ENCODE assay signal across 8 cellular contexts in genomic region chr19:912181-913079, GRCh38. TPM values are rescaled to one million over a fixed set of nuclear protein-coding genes. Genes with fewer than 3 reads are reported as not detected.
DNase-seq lines count a peak whose midpoint lies in the region; ATAC-seq lines count a peak whose summit lies in the region.

No MANE protein-coding gene starts in this region.

- H3K27ac Mint-ChIP-seq in activated naive CD4-positive, alpha-beta T cell treated with anti-CD3 and anti-CD28 coated beads, Interleukin-2, amount 50 U/mL, for 72 hours: peak overlapping the region in 1 of 2 donors; percentile 87
- H3K27ac Mint-ChIP-seq in activated CD4-positive, alpha-beta memory T cell treated with anti-CD3 and anti-CD28 coated beads for 36 hours: peak overlapping the region; percentile 82

- no peaks in the 10 kb centered on the region for H3K27me3 Mint-ChIP-seq in activated CD4-positive, alpha-beta memory T cell treated with anti-CD3 and anti-CD28 coated beads for 36 hours

- POLR2A ChIA-PET in activated CD4-positive, alpha-beta memory T cell treated with anti-CD3 and anti-CD28 coated beads for 36 hours (lab: Charles Lee): interaction anchor here (1.9 kb wide), 1 partner anchor 19 kb away, joined by 5 read pairs; the partner anchor contains the start of genes MED16 and RNU6-9

- H3K9me3 Mint-ChIP-seq in activated naive CD4-positive, alpha-beta T cell treated with anti-CD3 and anti-CD28 coated beads, Interleukin-2, amount 50 U/mL, for 72 hours: no peaks in the 10 kb centered on the region
- no peaks in the 10 kb centered on the region for H3K9me3 Mint-ChIP-seq in activated CD4-positive, alpha-beta memory T cell treated with anti-CD3 and anti-CD28 coated beads for 36 hours

- H3K4me1 Mint-ChIP-seq in activated CD4-positive, alpha-beta memory T cell treated with anti-CD3 and anti-CD28 coated beads for 36 hours (ENCODE audit: low read depth): peaks cover 37% of the 10 kb centered on the region

- H3K9me3 ChIP-seq in skeletal muscle tissue (ENCODE audit: control insufficient read depth in 3 of 3, low read length in 3 of 3): no peaks in the 10 kb centered on the region

- peaks cover 7% of the 10 kb centered on the region in 3 donors for H3K4me1 ChIP-seq in skeletal muscle tissue (ENCODE audit: control insufficient read depth in 3 of 3, insufficient read depth in 3 of 3, low read length in 3 of 3)

- no peaks in the 10 kb centered on the region for H3K36me3 ChIP-seq in skeletal muscle tissue (ENCODE audit: control insufficient read depth in 3 of 3, insufficient read depth in 3 of 3, low read length in 3 of 3)

- DNase-seq in activated naive CD4-positive, alpha-beta T cell treated with Interleukin-2 at 50 U/mL for 16 hours: peak; percentile 30
- DNase-seq in activated naive CD4-positive, alpha-beta T cell treated with anti-CD3 and anti-CD28 coated beads, Interleukin-2, amount 50 U/mL, for 72 hours (ENCODE audit: low spot score in 2 of 2): no peak
- no peak for DNase-seq in activated CD4-positive, alpha-beta memory T cell treated with anti-CD3 and anti-CD28 coated beads for 36 hours
- DNase-seq in germinal center (ENCODE audit: low spot score) (peak; percentile 55), NCI-H2107 treated with DMSO at 0.1 percent for 48 hours (lab: John Stamatoyannopoulos, UW; ENCODE audit: unreplicated experiment) (no peak)

- CTCF ChIA-PET in activated CD4-positive, alpha-beta memory T cell treated with anti-CD3 and anti-CD28 coated beads for 36 hours (lab: Charles Lee): interaction anchor here (1.5 kb wide), 1 partner anchor 49 kb away, joined by 6 read pairs; no protein-coding TSS in a partner anchor

- intact Hi-C loops in activated CD4-positive, alpha-beta memory T cell treated with anti-CD3 and anti-CD28 coated beads for 36 hours (cut with micrococcal nuclease): loop anchor here (10.0 kb wide), 1 partner anchor 248 kb away; the partner anchor contains the start of gene RNF126

- H3K36me3 Mint-ChIP-seq in activated naive CD4-positive, alpha-beta T cell treated with anti-CD3 and anti-CD28 coated beads, Interleukin-2, amount 50 U/mL, for 72 hours: peaks cover 0 to 9% of the 10 kb centered on the region in 2 donors
- H3K36me3 Mint-ChIP-seq in activated CD4-positive, alpha-beta memory T cell treated with anti-CD3 and anti-CD28 coated beads for 36 hours: peaks cover 5% of the 10 kb centered on the region

- peaks cover 3 to 9% (median 8%) of the 10 kb centered on the region in 3 donors for H3K27me3 ChIP-seq in skeletal muscle tissue (ENCODE audit: control insufficient read depth in 3 of 3, insufficient read depth in 3 of 3, low read length in 3 of 3)

- H3K9ac ChIP-seq in skeletal muscle tissue (ENCODE audit: low read depth in 1 of 3, low read length in 3 of 3): peak overlapping the region; percentile 57 to 81 (median 59)

- H3K4me3 Mint-ChIP-seq in activated CD4-positive, alpha-beta memory T cell treated with anti-CD3 and anti-CD28 coated beads for 36 hours: peak overlapping the region; percentile 77

- ATAC-seq in activated naive CD4-positive, alpha-beta T cell treated with anti-CD3 and anti-CD28 coated beads, Interleukin-2, amount 50 U/mL, for 72 hours: no peak
- ATAC-seq in HG02884 (IDR thresholded peaks at IDR 0.05; ENCODE audit: unreplicated experiment) (no peak), HG03354 (IDR thresholded peaks at IDR 0.05; ENCODE audit: poor library complexity, severe bottlenecking, unreplicated experiment) (no peak)

- peak overlapping the region; percentile 72 to 80 (median 78) for H3K4me3 ChIP-seq in skeletal muscle tissue (ENCODE audit: low read length in 3 of 3)

- peak overlapping the region; percentile 68 for H3K27ac ChIP-seq in skeletal muscle tissue (ENCODE audit: low read depth, low read length)

RNA-seq across cellular contexts. Expression of gene R3HDM4, which starts 0.6 kb away (rescaled TPM):
- 100 to 1,000 TPM in 1 of 2 donors, 10 to 100 TPM in 1; 98.3 to 102 TPM for total RNA-seq in activated naive CD4-positive, alpha-beta T cell treated with anti-CD3 and anti-CD28 coated beads, Interleukin-2, amount 50 U/mL, for 72 hours
- 10 to 100 TPM; 80.4 to 81.4 TPM for total RNA-seq in activated CD4-positive, alpha-beta memory T cell treated with anti-CD3 and anti-CD28 coated beads for 36 hours
- total RNA-seq in skeletal muscle tissue: 30.8 TPM

RNA-seq across cellular contexts. Expression of gene KISS1R, which starts 4.7 kb away (rescaled TPM):
- 10 to 100 TPM; 10.9 to 32.4 TPM for total RNA-seq in activated naive CD4-positive, alpha-beta T cell treated with anti-CD3 and anti-CD28 coated beads, Interleukin-2, amount 50 U/mL, for 72 hours
- 10 to 100 TPM in 1 of 2 experiments, 1 to 10 TPM in 1; 9.9 to 10.6 TPM for total RNA-seq in activated CD4-positive, alpha-beta memory T cell treated with anti-CD3 and anti-CD28 coated beads for 36 hours
- total RNA-seq in skeletal muscle tissue: not detected

RNA-seq across cellular contexts. Expression of gene ARID3A, which starts 13.4 kb away (rescaled TPM):
- 10 to 100 TPM; 22.4 to 35.7 TPM for total RNA-seq in activated naive CD4-positive, alpha-beta T cell treated with anti-CD3 and anti-CD28 coated beads, Interleukin-2, amount 50 U/mL, for 72 hours
- 10 to 100 TPM; 28.5 to 30.6 TPM for total RNA-seq in activated CD4-positive, alpha-beta memory T cell treated with anti-CD3 and anti-CD28 coated beads for 36 hours
- 2.6 TPM for total RNA-seq in skeletal muscle tissue

RNA-seq across cellular contexts. Expression of gene RNU6-9, which starts 19.1 kb away (rescaled TPM):
- total RNA-seq in activated naive CD4-positive, alpha-beta T cell treated with anti-CD3 and anti-CD28 coated beads, Interleukin-2, amount 50 U/mL, for 72 hours: not detected
- total RNA-seq in activated CD4-positive, alpha-beta memory T cell treated with anti-CD3 and anti-CD28 coated beads for 36 hours: not detected
- total RNA-seq in skeletal muscle tissue: not detected

RNA-seq across cellular contexts. Expression of gene MED16, which starts 19.4 kb away (rescaled TPM):
- 10 to 100 TPM; 42.0 to 61.8 TPM for total RNA-seq in activated naive CD4-positive, alpha-beta T cell treated with anti-CD3 and anti-CD28 coated beads, Interleukin-2, amount 50 U/mL, for 72 hours
- total RNA-seq in activated CD4-positive, alpha-beta memory T cell treated with anti-CD3 and anti-CD28 coated beads for 36 hours: 10 to 100 TPM; 58.9 to 62.7 TPM
- total RNA-seq in skeletal muscle tissue: 18.3 TPM

Comparison
In these comparisons a context has a peak if more than half of its experiments do, and no peak if none do; other contexts are left out.
1. DNase-seq: peak in activated naive CD4-positive, alpha-beta T cell treated with Interleukin-2 at 50 U/mL for 16 hours (single experiment) and germinal center (single experiment); none in activated naive CD4-positive, alpha-beta T cell treated with anti-CD3 and anti-CD28 coated beads, Interleukin-2, amount 50 U/mL, for 72 hours (0 of 2), activated CD4-positive, alpha-beta memory T cell treated with anti-CD3 and anti-CD28 coated beads for 36 hours (single experiment) and NCI-H2107 treated with DMSO at 0.1 percent for 48 hours (single experiment).
2. RNA of gene KISS1R, which starts 4.7 kb away (total RNA-seq): 10.9 to 32.4 TPM in activated naive CD4-positive, alpha-beta T cell treated with anti-CD3 and anti-CD28 coated beads, Interleukin-2, amount 50 U/mL, for 72 hours and 9.9 to 10.6 TPM in activated CD4-positive, alpha-beta memory T cell treated with anti-CD3 and anti-CD28 coated beads for 36 hours; not detected in skeletal muscle tissue (single experiment); every median in the first group is over 10 times any median in the second.